8 cellular contexts compared by ENCODE assay signal in the genomic region with DNA sequence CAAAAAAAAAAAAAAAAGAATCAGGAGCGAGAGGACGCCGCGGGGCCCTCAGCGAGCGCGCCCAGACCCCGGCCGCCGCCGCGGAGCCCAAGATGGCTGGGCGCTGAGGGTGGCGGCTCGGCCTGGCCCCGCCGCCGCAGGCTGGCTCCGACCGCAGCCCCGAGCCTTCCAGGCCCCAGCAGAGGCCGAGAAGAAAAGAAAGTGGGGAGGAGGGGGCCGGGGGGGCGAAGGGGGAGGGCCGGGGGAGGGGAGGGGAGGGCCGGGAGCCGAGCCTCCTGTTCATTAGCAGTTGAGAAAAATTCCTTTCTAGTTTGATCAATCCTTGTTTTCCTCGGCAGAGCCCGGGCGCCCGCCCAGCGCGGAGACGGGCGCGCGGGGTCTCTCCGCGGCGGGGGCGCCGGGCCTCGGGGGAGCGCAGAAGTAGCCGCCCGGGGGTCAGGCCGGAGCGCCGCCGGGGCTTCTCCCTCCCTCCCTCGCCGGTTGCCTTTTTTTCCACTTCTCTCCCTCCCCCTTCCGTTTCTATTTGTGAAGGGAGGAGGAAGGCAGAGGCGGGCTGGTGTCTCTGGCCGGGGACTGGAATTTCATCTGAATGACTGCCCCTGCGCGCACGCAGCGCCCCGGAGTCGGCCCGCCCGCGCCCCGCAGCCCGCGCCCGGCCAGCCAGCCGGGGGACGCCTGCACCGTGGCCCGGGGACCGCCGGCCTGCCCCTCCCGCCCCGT. TPM values are rescaled to one million over a fixed set of nuclear protein-coding genes. Genes with fewer than 3 reads are reported as not detected.
DNase-seq lines count a peak whose midpoint lies in the region; ATAC-seq and TF ChIP-seq lines count a peak whose summit lies in the region.

No MANE protein-coding gene starts in this region.

- H3K27me3 ChIP-seq in HCT116 (ENCODE audit: insufficient read depth, low read length) (no peaks in the 10 kb centered on the region), tibial artery (no peaks in the 10 kb centered on the region)
- no peaks in the 10 kb centered on the region for H3K27me3 ChIP-seq in naive thymus-derived CD4-positive, alpha-beta T cell (ENCODE audit: control insufficient read depth in 2 of 2, insufficient read depth in 2 of 2, low read length in 2 of 2)

- TF ChIP-seq RAD21 in HCT116 (IDR thresholded peaks at IDR 0.05; ENCODE audit: low read depth) = no peak

- H3K36me3 Mint-ChIP-seq in activated T-helper 17 cell treated with anti-CD3 and anti-CD28 coated beads, Interleukin-2, amount 50 U/mL, for 72 hours (ENCODE audit: low read depth) = peaks cover 41% of the 10 kb centered on the region
- peaks cover 0 to 16% (median 0%) of the 10 kb centered on the region in 5 donors for H3K36me3 Mint-ChIP-seq in naive thymus-derived CD4-positive, alpha-beta T cell

- H3K4me2 ChIP-seq in HCT116 (ENCODE audit: low read length) = peak overlapping the region; percentile 95

- peak overlapping the region; percentile 86 for H3K27ac ChIP-seq in HCT116 (ENCODE audit: low read depth, low read length)
- peak overlapping the region; percentile 98 for H3K27ac ChIP-seq in naive thymus-derived CD4-positive, alpha-beta T cell (ENCODE audit: low read depth, low read length)
- peak overlapping the region; percentile 97 to 99 for H3K27ac ChIP-seq in tibial artery

- intact Hi-C loops in HCT116 (cut with micrococcal nuclease) = loop anchor here (2.0 to 5.0 kb wide), 3 partner anchors 39 to 1581 kb away; partner anchors contain the start of genes ARL3, KAZALD1 and SFXN2
- intact Hi-C loops in naive thymus-derived CD4-positive, alpha-beta T cell (cut with micrococcal nuclease) = loop anchor here (1.0 to 10.0 kb wide), 16 partner anchors 8 to 1621 kb away; partner anchors contain the start of genes C10orf95 (in 2 of the 2), OGA (in 2 of the 2), ARMH3 (in 1 of the 2) and BORCS7 (in 1 of the 2)
- intact Hi-C loops in tibial artery (cut with DNase I; ENCODE audit: low total_unique reads) = loop anchor here (5.0 kb wide), 1 partner anchor 141 kb away; the partner anchor contains the start of genes ACTR1A and SUFU

- no peak for TF ChIP-seq CTCF in HCT116 (IDR thresholded peaks at IDR 0.05 in 2 of 3, conservative IDR thresholded peaks at IDR 0.05 in 1 of 3; ENCODE audit: borderline replicate concordance in 1 of 3, insufficient read depth in 1 of 3, low read depth in 2 of 3, low read length in 2 of 3)
- TF ChIP-seq CTCF in fibroblast of pulmonary artery (IDR thresholded peaks at IDR 0.05; ENCODE audit: low read length, missing control alignments) = no peak
- TF ChIP-seq CTCF in tibial artery (IDR thresholded peaks at IDR 0.05) = no peak

- peaks cover 2 to 11% of the 10 kb centered on the region in 2 experiments; a peak in 1 of 4 replicates for H3K36me3 ChIP-seq in HCT116 (ENCODE audit: control insufficient read depth in 1 of 2, insufficient read depth in 2 of 2, low read length in 2 of 2)
- peaks cover 0 to 5% (median 0%) of the 10 kb centered on the region in 3 experiments for H3K36me3 ChIP-seq in naive thymus-derived CD4-positive, alpha-beta T cell (ENCODE audit: control insufficient read depth in 2 of 3, insufficient read depth in 3 of 3, low read length in 3 of 3)
- no peaks in the 10 kb centered on the region for H3K36me3 ChIP-seq in tibial artery

- ATAC-seq in HCT116 (peak; percentile 20), GM18511 (IDR thresholded peaks at IDR 0.05; ENCODE audit: unreplicated experiment) (no peak)
- ATAC-seq in activated T-helper 17 cell treated with anti-CD3 and anti-CD28 coated beads, Interleukin-2, amount 50 U/mL, for 72 hours (replicated peaks) = no peak
- ATAC-seq in naive thymus-derived CD4-positive, alpha-beta T cell = no peak

- peaks cover 27% of the 10 kb centered on the region for H3K4me1 Mint-ChIP-seq in activated T-helper 17 cell treated with anti-CD3 and anti-CD28 coated beads, Interleukin-2, amount 50 U/mL, for 72 hours
- peaks cover 27 to 40% (median 33%) of the 10 kb centered on the region in 7 donors for H3K4me1 Mint-ChIP-seq in naive thymus-derived CD4-positive, alpha-beta T cell

- TF ChIP-seq POLR2A in HCT116 (IDR thresholded peaks at IDR 0.05; ENCODE audit: borderline replicate concordance, extremely low read depth, insufficient read depth, insufficient read length) = peak; percentile 32

- no peaks in the 10 kb centered on the region for H3K9me2 ChIP-seq in HCT116 (ENCODE audit: insufficient read depth)

- H3K27ac Mint-ChIP-seq in activated T-helper 17 cell treated with anti-CD3 and anti-CD28 coated beads, Interleukin-2, amount 50 U/mL, for 72 hours = no peak overlapping the region
- H3K27ac Mint-ChIP-seq in naive thymus-derived CD4-positive, alpha-beta T cell = peak overlapping the region; percentile 57 to 95 (median 92)

- no peaks in the 10 kb centered on the region for H3K9me3 Mint-ChIP-seq in activated T-helper 17 cell treated with anti-CD3 and anti-CD28 coated beads, Interleukin-2, amount 50 U/mL, for 72 hours
- H3K9me3 Mint-ChIP-seq in naive thymus-derived CD4-positive, alpha-beta T cell = no peaks in the 10 kb centered on the region

- peak overlapping the region; percentile 90 for H3K4me3 Mint-ChIP-seq in activated T-helper 17 cell treated with anti-CD3 and anti-CD28 coated beads, Interleukin-2, amount 50 U/mL, for 72 hours
- H3K4me3 Mint-ChIP-seq in naive thymus-derived CD4-positive, alpha-beta T cell = peak overlapping the region; percentile 88 to 97 (median 92)

- POLR2A ChIA-PET in HCT116 (lab: Charles Lee) = interaction anchor here (1.4 kb wide), 2 partner anchors 14 to 37 kb away, joined by 3 to 5 read pairs; no protein-coding TSS in a partner anchor
- POLR2A ChIA-PET in naive thymus-derived CD4-positive, alpha-beta T cell (lab: Charles Lee) = interaction anchor here (0.9 to 6.4 kb wide), 20 partner anchors 8 to 491 kb away, joined by 3 to 169 read pairs (median 8); partner anchors contain the start of genes ACTR1A, ARL3, GBF1 and NFKB2

- DNase-seq in CD1c-positive myeloid dendritic cell (ENCODE audit: extremely low spot score) = peak; percentile 76
- peak; percentile 38 for DNase-seq in HCT116 (ENCODE audit: low read depth, low spot score)
- peak; percentile 58 for DNase-seq in NOMO-1 treated with dmso at 0.1 percent for 144 hours (lab: John Stamatoyannopoulos, UW; ENCODE audit: unreplicated experiment)
- peak; percentile 86 for DNase-seq in fibroblast of pulmonary artery (ENCODE audit: low read depth)
- DNase-seq in naive thymus-derived CD4-positive, alpha-beta T cell = peak in 5 of 9 donors; percentile 17 to 52 (median 27)
- DNase-seq in tibial artery = peak; percentile 67 to 85

- peaks cover 17 to 43% of the 10 kb centered on the region in 2 experiments for H3K4me1 ChIP-seq in HCT116 (ENCODE audit: control insufficient read depth in 1 of 2, insufficient read depth in 2 of 2, low read length in 2 of 2)
- H3K4me1 ChIP-seq in naive thymus-derived CD4-positive, alpha-beta T cell (ENCODE audit: control insufficient read depth in 2 of 2, insufficient read depth in 2 of 2, low read length in 2 of 2) = peaks cover 22 to 27% of the 10 kb centered on the region in 2 donors
- peaks cover 0 to 24% (median 21%) of the 10 kb centered on the region in 4 donors for H3K4me1 ChIP-seq in tibial artery

- H3K9me3 ChIP-seq in HCT116 (ENCODE audit: control insufficient read depth in 1 of 2, insufficient read depth in 1 of 2, low read depth in 1 of 2, low read length in 2 of 2) = no peaks in the 10 kb centered on the region
- H3K9me3 ChIP-seq in naive thymus-derived CD4-positive, alpha-beta T cell (ENCODE audit: control insufficient read depth in 2 of 3, low read length in 3 of 3) = no peaks in the 10 kb centered on the region
- H3K9me3 ChIP-seq in tibial artery = no peaks in the 10 kb centered on the region

- BruUV-seq in HCT116 (replicated peaks; lab: Mats Ljungman, UMichigan) = no TSS peak

- H3K79me2 ChIP-seq in HCT116 (ENCODE audit: insufficient read depth, low read length) = peaks cover 43% of the 10 kb centered on the region

- no peaks in the 10 kb centered on the region for H3K27me3 Mint-ChIP-seq in activated T-helper 17 cell treated with anti-CD3 and anti-CD28 coated beads, Interleukin-2, amount 50 U/mL, for 72 hours
- H3K27me3 Mint-ChIP-seq in naive thymus-derived CD4-positive, alpha-beta T cell = peaks cover 0 to 2% (median 0%) of the 10 kb centered on the region in 5 donors

- peak overlapping the region; percentile 67 for H3K9ac ChIP-seq in HCT116 (ENCODE audit: low read length)

- H3K4me3 ChIP-seq in HCT116 (replicated peaks in 1 of 2; ENCODE audit: low read depth in 1 of 2, low read length in 2 of 2) (peak overlapping the region; percentile 79 to 97), fibroblast of pulmonary artery (replicated peaks; ENCODE audit: low read depth, low read length) (peak overlapping the region; percentile 100), tibial artery (peak overlapping the region; percentile 86 to 90)
- peak overlapping the region; percentile 85 for H3K4me3 ChIP-seq in naive thymus-derived CD4-positive, alpha-beta T cell (ENCODE audit: low read length)

- no peak overlapping the region for H2AFZ ChIP-seq in HCT116 (ENCODE audit: low read depth, low read length, poor library complexity, severe bottlenecking)

- no peaks in the 10 kb centered on the region; the same call in 1 of the 2 replicates for H4K20me1 ChIP-seq in HCT116 (ENCODE audit: insufficient read depth)

- RAD21 ChIA-PET in HCT116 (lab: Charles Lee; ENCODE audit: low non-redundant PET in 1 of 2, low total read pairs in 2 of 2, uncharacterized antibody in 2 of 2, unreplicated experiment in 2 of 2) = interaction anchor here in 1 of 2 experiments (1.3 kb wide), 1 partner anchor 39 kb away, joined by 4 read pairs; no protein-coding TSS in a partner anchor

- CTCF ChIA-PET in HCT116 (lab: Charles Lee) = interaction anchor here (1.1 to 1.8 kb wide), 2 partner anchors 26 to 29 kb away, joined by 4 read pairs; no protein-coding TSS in a partner anchor
- CTCF ChIA-PET in naive thymus-derived CD4-positive, alpha-beta T cell (lab: Charles Lee) = interaction anchor here (2.9 to 4.1 kb wide), 2 partner anchors 31 to 70 kb away, joined by 16 to 22 read pairs; partner anchors contain the start of genes ARL3 and SFXN2

TF ChIP-seq in HCT116, 20 proteins besides CTCF, POLR2A, EP300 and RAD21 (continues in another document):
- TF ChIP-seq EGR1 (IDR thresholded peaks at IDR 0.05; ENCODE audit: low read depth) (no peak), FOSL1 (IDR thresholded peaks at IDR 0.05; ENCODE audit: low read depth) (no peak), EZH2 (IDR thresholded peaks at IDR 0.05) (no peak), ATF3 (IDR thresholded peaks at IDR 0.05) (no peak), ZNF274 (IDR thresholded peaks at IDR 0.05; ENCODE audit: low read depth, low read length) (no peak), YY1 (IDR thresholded peaks at IDR 0.05; ENCODE audit: extremely low read depth, insufficient replicate concordance, low read depth, low read length) (peak; percentile 36)

RNA-seq across cellular contexts. Expression of gene TRIM8, which starts 0.8 kb away (rescaled TPM):
- total RNA-seq in HCT116 (2021; ENCODE audit: unreplicated experiment) = 91.6 TPM
- polyA plus RNA-seq in HCT116 (2012) = 131 and 143 TPM in 2 replicates
- total RNA-seq in activated T-helper 17 cell treated with anti-CD3 and anti-CD28 coated beads, Interleukin-2, amount 50 U/mL, for 72 hours = 10 to 100 TPM; 60.0 to 73.9 TPM
- 10 to 100 TPM; 55.2 to 88.7 (median 59.1) TPM for total RNA-seq in naive thymus-derived CD4-positive, alpha-beta T cell
- 10 to 100 TPM; 23.9 to 50.5 TPM for polyA plus RNA-seq in naive thymus-derived CD4-positive, alpha-beta T cell

Comparison
In these comparisons a context has a peak if more than half of its experiments do, and no peak if none do; other contexts are left out.
1. DNase-seq: peak in every context shown above with its lines; median percentile 86 in fibroblast of pulmonary artery; 76 in CD1c-positive myeloid dendritic cell; 76 in tibial artery; 58 in NOMO-1 treated with dmso at 0.1 percent for 144 hours; 38 in HCT116; 27 in naive thymus-derived CD4-positive, alpha-beta T cell.